ENCODE assay signal across 20 cellular contexts in genomic region chr2:179536185-179536584, GRCh38.
DNase-seq lines count a peak whose midpoint lies in the region; ATAC-seq, FAIRE-seq and TF ChIP-seq lines count a peak whose summit lies in the region.
"Had no signal": no experiment of that assay in that cellular context is flagged by ENCODE, and none has a peak within 500 bp of the region (broad histone marks: within the 10 kb centered on the region; RNA-seq: fewer than 3 reads in every experiment).

No MANE protein-coding gene starts in this region.

- no peaks in the 10 kb centered on the region; the same call in 1 of the 2 replicates for H3K27me3 Mint-ChIP-seq in HFFc6 (ENCODE audit: insufficient read depth)
- H3K27me3 Mint-ChIP-seq in CD8-positive, alpha-beta memory T cell, result no peaks in the 10 kb centered on the region
- H3K27me3 Mint-ChIP-seq: CD4-positive, alpha-beta memory T cell had no signal

- TF ChIP-seq CTCF in HFFc6 (IDR thresholded peaks at IDR 0.05) (no peak), brain microvascular endothelial cell (IDR thresholded peaks at IDR 0.05; ENCODE audit: low read depth, low read length, missing control alignments) (no peak), fibroblast of the aortic adventitia (IDR thresholded peaks at IDR 0.05; ENCODE audit: insufficient read depth, low read length) (no peak)

- no peak overlapping the region for H3K27ac ChIP-seq in brain microvascular endothelial cell
- H3K27ac ChIP-seq in CD8-positive, alpha-beta memory T cell (ENCODE audit: low read depth, low read length), result no peak overlapping the region
- H3K27ac ChIP-seq: PC-9, SJSA1 had no signal

- H3K9me3 Mint-ChIP-seq in HFFc6, result peaks cover 5% of the 10 kb centered on the region; the same call in 1 of the 2 replicates
- peaks cover 0 to 11% (median 5%) of the 10 kb centered on the region in 5 donors for H3K9me3 Mint-ChIP-seq in CD8-positive, alpha-beta memory T cell

- H3K27ac Mint-ChIP-seq in HFFc6, result no peak overlapping the region
- H3K27ac Mint-ChIP-seq in CD8-positive, alpha-beta memory T cell, result no peak overlapping the region
- H3K27ac Mint-ChIP-seq: CD4-positive, alpha-beta memory T cell; GM23338 had no signal

- no peak for FAIRE-seq in urothelium cell line (lab: Jason Lieb, UNC)
- FAIRE-seq: D721Med, GM12891, GM18507, K562 had no signal

- CTCF ChIA-PET in CD8-positive, alpha-beta memory T cell (lab: Charles Lee), result no interaction called here

- H3K4me3 ChIP-seq in brain microvascular endothelial cell (ENCODE audit: low read depth, low read length) (no peak overlapping the region), fibroblast of the aortic adventitia (ENCODE audit: low read depth, low read length) (no peak overlapping the region)
- H3K4me3 ChIP-seq in CD8-positive, alpha-beta memory T cell (ENCODE audit: low read length), result no peak overlapping the region
- H3K4me3 ChIP-seq: GM23338, K562, PC-9, SJSA1 had no signal

- no peak for ATAC-seq in left colon
- ATAC-seq: GM23338, K562 had no signal

- H3K36me3 Mint-ChIP-seq in HFFc6 (ENCODE audit: low read depth), result peaks cover 4% of the 10 kb centered on the region; the same call in 1 of the 2 replicates
- no peaks in the 10 kb centered on the region for H3K36me3 Mint-ChIP-seq in CD8-positive, alpha-beta memory T cell
- H3K36me3 Mint-ChIP-seq: CD4-positive, alpha-beta memory T cell had no signal

- no peaks in the 10 kb centered on the region for H3K4me1 ChIP-seq in CD8-positive, alpha-beta memory T cell (ENCODE audit: insufficient read depth, low read length)
- H3K4me1 ChIP-seq: SJSA1 had no signal

- no peaks in the 10 kb centered on the region for H3K36me3 ChIP-seq in brain microvascular endothelial cell (replicated peaks)
- H3K36me3 ChIP-seq in CD8-positive, alpha-beta memory T cell (ENCODE audit: insufficient read depth, low read length), result no peaks in the 10 kb centered on the region
- H3K36me3 ChIP-seq: SJSA1 had no signal

- no peak overlapping the region for H3K4me3 Mint-ChIP-seq in HFFc6
- no peak overlapping the region for H3K4me3 Mint-ChIP-seq in CD8-positive, alpha-beta memory T cell
- H3K4me3 Mint-ChIP-seq: CD4-positive, alpha-beta memory T cell; GM23338 had no signal

- in situ Hi-C loops in brain microvascular endothelial cell (cut with HindIII; ENCODE audit: low pct_ligation_motif_present, low sequenced_read_pairs), result no loop called here

- no peaks in the 10 kb centered on the region for H3K9me3 ChIP-seq in CD8-positive, alpha-beta memory T cell (ENCODE audit: low read length)
- H3K9me3 ChIP-seq: SJSA1 had no signal

- POLR2A ChIA-PET in CD8-positive, alpha-beta memory T cell (lab: Charles Lee), result no interaction called here

- H3K27me3 ChIP-seq in brain microvascular endothelial cell (replicated peaks), result no peaks in the 10 kb centered on the region
- H3K27me3 ChIP-seq in CD8-positive, alpha-beta memory T cell (ENCODE audit: insufficient read depth, low read length, poor library complexity, severe bottlenecking), result no peaks in the 10 kb centered on the region
- H3K27me3 ChIP-seq: SJSA1 had no signal

- intact Hi-C loops in left colon (cut with DNase I, micrococcal nuclease), result no loop called here

- peaks cover 6% of the 10 kb centered on the region; the same call in 1 of the 2 replicates for H3K4me1 Mint-ChIP-seq in HFFc6 (ENCODE audit: low read depth)
- H3K4me1 Mint-ChIP-seq in CD8-positive, alpha-beta memory T cell, result no peaks in the 10 kb centered on the region
- H3K4me1 Mint-ChIP-seq: CD4-positive, alpha-beta memory T cell had no signal

- DNase-seq in HFFc6 (peak; percentile 1), brain microvascular endothelial cell (peak; percentile 38), fibroblast of the aortic adventitia (ENCODE audit: low read depth) (peak; percentile 30), urothelium cell line (ENCODE audit: low spot score) (peak; percentile 9), left colon (no peak), midbrain (lab: John Stamatoyannopoulos, UW) (no peak)
- no peak for DNase-seq in CD8-positive, alpha-beta memory T cell
- DNase-seq: CD4-positive, alpha-beta memory T cell; DMS79 treated with DMSO at 0.1 percent for 48 hours; GF-D8; NCI-H1436; NCI-H2029; NCI-H748 treated with DMSO at 0.1 percent for 48 hours; PC-9 had no signal

Comparison
In these comparisons a context has a peak if more than half of its experiments do, and no peak if none do; other contexts are left out.
1. DNase-seq: peak in HFFc6 (single experiment), brain microvascular endothelial cell (single experiment), fibroblast of the aortic adventitia (single experiment) and urothelium cell line (single experiment); none in left colon (0 of 2), midbrain (single experiment) and CD8-positive, alpha-beta memory T cell (0 of 5).